Comparison of ENCODE assay signal across 19 cellular contexts in genomic region chr11:40030867-40031266, GRCh38.
DNase-seq lines count a peak whose midpoint lies in the region; ATAC-seq and TF ChIP-seq lines count a peak whose summit lies in the region.
"Had no signal": no experiment of that assay in that cellular context is flagged by ENCODE, and none has a peak within 500 bp of the region (broad histone marks: within the 10 kb centered on the region; RNA-seq: fewer than 3 reads in every experiment).

No MANE protein-coding gene starts in this region.

- H3K56ac ChIP-seq in H9 (ENCODE audit: insufficient read length, low read depth, low read length) = no peak overlapping the region

- no peak overlapping the region for H2AFZ ChIP-seq in H9 (ENCODE audit: low read length)
- no peak overlapping the region for H2AFZ ChIP-seq in neuronal stem cell (ENCODE audit: low read length)

- H2BK120ac ChIP-seq in H9 (ENCODE audit: low read depth, low read length, poor library complexity, severe bottlenecking) = no peak overlapping the region
- no peak overlapping the region for H2BK120ac ChIP-seq in neuronal stem cell (ENCODE audit: low read depth, low read length)

- H3K4me1 ChIP-seq in H9 (ENCODE audit: insufficient read depth, low read length) = peaks cover 6% of the 10 kb centered on the region; the same call in 1 of the 2 replicates
- no peaks in the 10 kb centered on the region for H3K4me1 ChIP-seq in endodermal cell (ENCODE audit: control insufficient read depth, insufficient read depth, low read length)
- peaks cover 0 to 2% of the 10 kb centered on the region in 2 donors for H3K4me1 ChIP-seq in neuronal stem cell (ENCODE audit: control insufficient read depth in 2 of 2, insufficient read depth in 1 of 2, low read depth in 1 of 2, low read length in 2 of 2)
- H3K4me1 ChIP-seq in aorta (ENCODE audit: control insufficient read depth in 1 of 2, insufficient read depth in 2 of 2, low read length in 2 of 2) = no peaks in the 10 kb centered on the region

- TF ChIP-seq CTCF in H9 (conservative IDR thresholded peaks at IDR 0.05) (no peak), endodermal cell (conservative IDR thresholded peaks at IDR 0.05) (no peak)

- H3K14ac ChIP-seq in H9 (ENCODE audit: insufficient read depth, low read length) (no peak overlapping the region), neuronal stem cell (ENCODE audit: low read length) (no peak overlapping the region)

- H2BK12ac ChIP-seq in H9 (ENCODE audit: insufficient read length, low read depth, low read length) (no peak overlapping the region), neuronal stem cell (ENCODE audit: low read length) (no peak overlapping the region)

- H3K9me3 Mint-ChIP-seq in H9 = peaks cover 4 to 11% of the 10 kb centered on the region in 2 experiments; a peak in 3 of 5 replicates
- H3K9me3 Mint-ChIP-seq in endodermal cell = peaks cover 30% of the 10 kb centered on the region
- peaks cover 13% of the 10 kb centered on the region for H3K9me3 Mint-ChIP-seq in activated T-cell treated with anti-CD3 and anti-CD28 coated beads, Interleukin-2, amount 50 U/mL, for 4 hours

- peak overlapping the region in 1 of 2 experiments; percentile 1; a peak in 1 of 5 replicates for H3K4me3 Mint-ChIP-seq in H9
- H3K4me3 Mint-ChIP-seq in endodermal cell = peak overlapping the region; percentile 16
- no peak overlapping the region for H3K4me3 Mint-ChIP-seq in activated T-cell treated with anti-CD3 and anti-CD28 coated beads, Interleukin-2, amount 50 U/mL, for 4 hours
- H3K4me3 Mint-ChIP-seq: CD8-positive, alpha-beta T cell; HFFc6 had no signal

- H3K27me3 Mint-ChIP-seq in H9 (ENCODE audit: low read depth) (no peaks in the 10 kb centered on the region), endodermal cell (ENCODE audit: insufficient read depth) (no peaks in the 10 kb centered on the region)
- no peaks in the 10 kb centered on the region for H3K27me3 Mint-ChIP-seq in activated T-cell treated with anti-CD3 and anti-CD28 coated beads, Interleukin-2, amount 50 U/mL, for 4 hours (ENCODE audit: low read depth)

- H3K79me1 ChIP-seq in H9 (ENCODE audit: insufficient read depth, low read depth, low read length, poor library complexity, severe bottlenecking) = no peaks in the 10 kb centered on the region
- H3K79me1 ChIP-seq in neuronal stem cell (ENCODE audit: low read depth, low read length) = peaks cover 1% of the 10 kb centered on the region

- H3K27me3 ChIP-seq in H9 (ENCODE audit: insufficient read depth, low read length) (no peaks in the 10 kb centered on the region), endodermal cell (ENCODE audit: control insufficient read depth, insufficient read depth, low read length, poor library complexity, severe bottlenecking) (no peaks in the 10 kb centered on the region), neuronal stem cell (ENCODE audit: control insufficient read depth in 3 of 3, insufficient read depth in 3 of 3, low read depth in 1 of 3, low read length in 3 of 3) (no peaks in the 10 kb centered on the region), aorta (ENCODE audit: control insufficient read depth in 1 of 2, insufficient read depth in 2 of 2, low read length in 1 of 2) (no peaks in the 10 kb centered on the region)
- H3K27me3 ChIP-seq: BLaER1 treated with 17β-estradiol and CSF1 and Interleukin-3, amounts not matched to agents 10 nM and 100 nM had no signal

- H3K27ac ChIP-seq in H9 (ENCODE audit: insufficient read length, low read depth, low read length) (no peak overlapping the region), endodermal cell (ENCODE audit: low read depth, low read length) (no peak overlapping the region), neuronal stem cell (replicated peaks; ENCODE audit: low read length) (no peak overlapping the region), aorta (ENCODE audit: low read depth in 1 of 2, low read length in 2 of 2) (no peak overlapping the region)
- H3K27ac ChIP-seq: BLaER1 treated with 17β-estradiol and CSF1 and Interleukin-3, amounts not matched to agents 10 nM and 100 nM had no signal

- no peak for ATAC-seq in activated T-cell treated with anti-CD3 and anti-CD28 coated beads, Interleukin-2, amount 50 U/mL, for 4 hours
- ATAC-seq in aorta (ENCODE audit: low FRiP score) (no peak), HG02798 (IDR thresholded peaks at IDR 0.05; ENCODE audit: poor library complexity, unreplicated experiment) (no peak)
- ATAC-seq: CD8-positive, alpha-beta T cell had no signal

- intact Hi-C loops in aorta (cut with DNase I) = no loop called here

- no peak overlapping the region for H3K23ac ChIP-seq in H9 (ENCODE audit: insufficient read length, low read depth, low read length)
- H3K23ac ChIP-seq in neuronal stem cell (ENCODE audit: low read depth, low read length, poor library complexity) = no peak overlapping the region

- H2BK5ac ChIP-seq in H9 (ENCODE audit: insufficient read length, low read length) (no peak overlapping the region), neuronal stem cell (ENCODE audit: low read length) (no peak overlapping the region)

- H4K8ac ChIP-seq in H9 (replicated peaks; ENCODE audit: insufficient read length, low read depth, low read length) = no peak overlapping the region
- H4K8ac ChIP-seq in neuronal stem cell (ENCODE audit: low read depth, low read length) = no peak overlapping the region

- H4K20me1 ChIP-seq in H9 (ENCODE audit: control insufficient read depth, insufficient read depth, insufficient read length) = no peaks in the 10 kb centered on the region
- H4K20me1 ChIP-seq: BLaER1 treated with 17β-estradiol and CSF1 and Interleukin-3, amounts not matched to agents 10 nM and 100 nM had no signal

- H3K9ac ChIP-seq in H9 (ENCODE audit: extremely low read depth, insufficient read length, low read length) (no peak overlapping the region), endodermal cell (ENCODE audit: extremely low read depth, low read length, poor library complexity, severe bottlenecking) (no peak overlapping the region), neuronal stem cell (ENCODE audit: low read depth, low read length, poor library complexity) (no peak overlapping the region)
- H3K9ac ChIP-seq: BLaER1 treated with 17β-estradiol and CSF1 and Interleukin-3, amounts not matched to agents 10 nM and 100 nM; SK-N-SH had no signal

- H2AK5ac ChIP-seq in H9 (ENCODE audit: insufficient read length, low read length) = no peak overlapping the region
- no peak overlapping the region for H2AK5ac ChIP-seq in neuronal stem cell (ENCODE audit: low read depth, low read length)

- H2BK15ac ChIP-seq in H9 (ENCODE audit: low read depth, low read length) (no peak overlapping the region), neuronal stem cell (ENCODE audit: low read length) (no peak overlapping the region)

- H3K36me3 Mint-ChIP-seq in H9 (ENCODE audit: insufficient read depth in 1 of 3, low read depth in 3 of 3) (peaks cover 1 to 5% (median 3%) of the 10 kb centered on the region in 3 experiments; a peak in 2 of 7 replicates), endodermal cell (ENCODE audit: low read depth) (peaks cover 9% of the 10 kb centered on the region)
- H3K36me3 Mint-ChIP-seq in activated T-cell treated with anti-CD3 and anti-CD28 coated beads, Interleukin-2, amount 50 U/mL, for 4 hours (ENCODE audit: insufficient read depth) = no peaks in the 10 kb centered on the region
- H3K36me3 Mint-ChIP-seq: CD8-positive, alpha-beta T cell had no signal

- H3K36me3 ChIP-seq in endodermal cell (ENCODE audit: control insufficient read depth, insufficient read depth, low read length) = no peaks in the 10 kb centered on the region
- no peaks in the 10 kb centered on the region for H3K36me3 ChIP-seq in neuronal stem cell (replicated peaks in 1 of 2; ENCODE audit: control insufficient read depth in 2 of 2, insufficient read depth in 2 of 2, low read length in 2 of 2)
- no peaks in the 10 kb centered on the region for H3K36me3 ChIP-seq in aorta (ENCODE audit: control insufficient read depth in 1 of 2, insufficient read depth in 2 of 2, low read length in 1 of 2)
- H3K36me3 ChIP-seq: BLaER1 treated with 17β-estradiol and CSF1 and Interleukin-3, amounts not matched to agents 10 nM and 100 nM had no signal

- H3K79me2 ChIP-seq in H9 (ENCODE audit: insufficient read depth, low read length) = no peaks in the 10 kb centered on the region

- no peak overlapping the region for H3K4me2 ChIP-seq in H9 (ENCODE audit: insufficient read depth, insufficient read length, low read length)
- no peak overlapping the region for H3K4me2 ChIP-seq in neuronal stem cell (ENCODE audit: insufficient read depth, low read length, poor library complexity, severe bottlenecking)
- H3K4me2 ChIP-seq: BLaER1 treated with 17β-estradiol and CSF1 and Interleukin-3, amounts not matched to agents 10 nM and 100 nM; SK-N-SH had no signal

- H3K4me3 ChIP-seq in endodermal cell (ENCODE audit: low read length) (peak overlapping the region; percentile 26), neuronal stem cell (ENCODE audit: low read length in 2 of 2) (no peak overlapping the region), aorta (ENCODE audit: low read length in 2 of 2) (no peak overlapping the region)
- H3K4me3 ChIP-seq: BLaER1 treated with 17β-estradiol and CSF1 and Interleukin-3, amounts not matched to agents 10 nM and 100 nM had no signal

- H3K4ac ChIP-seq in H9 (ENCODE audit: low read depth, low read length) (no peak overlapping the region), neuronal stem cell (ENCODE audit: low read length) (no peak overlapping the region)

- H3K9me3 ChIP-seq in H9 (ENCODE audit: control insufficient read depth, low read depth, low read length) (no peaks in the 10 kb centered on the region), endodermal cell (ENCODE audit: control insufficient read depth, low read length) (peaks cover 38% of the 10 kb centered on the region), neuronal stem cell (replicated peaks in 1 of 2; ENCODE audit: control insufficient read depth in 2 of 2, insufficient read depth in 1 of 2, low read depth in 1 of 2, low read length in 2 of 2) (no peaks in the 10 kb centered on the region), aorta (ENCODE audit: control insufficient read depth, low read length) (no peaks in the 10 kb centered on the region)
- H3K9me3 ChIP-seq: BLaER1 treated with 17β-estradiol and CSF1 and Interleukin-3, amounts not matched to agents 10 nM and 100 nM; SK-N-SH had no signal

- H4K5ac ChIP-seq in H9 (ENCODE audit: insufficient read length, low read depth, low read length) = no peak overlapping the region

- no peak overlapping the region for H3K18ac ChIP-seq in H9 (ENCODE audit: insufficient read length, low read depth, low read length)
- H3K18ac ChIP-seq in neuronal stem cell (ENCODE audit: low read length) = no peak overlapping the region

- H3T11ph ChIP-seq in H9 (ENCODE audit: low read length) = no peak overlapping the region

- no peaks in the 10 kb centered on the region for H3K23me2 ChIP-seq in H9 (ENCODE audit: insufficient read length, low read depth, low read length, poor library complexity, severe bottlenecking)

- H3K27ac Mint-ChIP-seq in H9 = peak overlapping the region in 2 of 3 experiments; percentile 60 to 72; a peak in 3 of 7 replicates
- peak overlapping the region; percentile 12 for H3K27ac Mint-ChIP-seq in endodermal cell
- H3K27ac Mint-ChIP-seq: CD8-positive, alpha-beta T cell; HFFc6 had no signal

- H3K4me1 Mint-ChIP-seq in H9 = peaks cover 42 to 51% of the 10 kb centered on the region in 2 experiments
- peaks cover 27% of the 10 kb centered on the region for H3K4me1 Mint-ChIP-seq in endodermal cell
- no peaks in the 10 kb centered on the region for H3K4me1 Mint-ChIP-seq in activated T-cell treated with anti-CD3 and anti-CD28 coated beads, Interleukin-2, amount 50 U/mL, for 4 hours (ENCODE audit: low read depth)

- H2BK20ac ChIP-seq in H9 (ENCODE audit: low read depth, low read length, poor library complexity, severe bottlenecking) = no peak overlapping the region

- peak; percentile 45 for DNase-seq in H9
- DNase-seq in endodermal cell = peak; percentile 58
- DNase-seq in iPS-NIHi11 (ENCODE audit: low spot score) = peak; percentile 15
- peak; percentile 15 for DNase-seq in neuronal stem cell (ENCODE audit: low spot score)
- DNase-seq in activated T-cell treated with anti-CD3 and anti-CD28 coated beads, Interleukin-2, amount 50 U/mL, for 4 hours = no peak
- no peak for DNase-seq in aorta
- no peak for DNase-seq in HT-29 (ENCODE audit: low spot score)
- DNase-seq: CD8-positive, alpha-beta T cell; DMS53; HFFc6; NCI-H1105; NCI-H2081; NCI-H2171 treated with DMSO at 0.1 percent for 48 hours; NCI-H446 treated with DMSO at 0.1 percent for 48 hours; NCI-H69; SHP77; SK-N-SH had no signal

- no CpG with 5 or more reads among the region's 2 CpGs for whole genome bisulfite sequencing in H9 (ENCODE audit: extremely low coverage, insufficient read length, low lambda C conversion rate)
- WGBS in endodermal cell (ENCODE audit: insufficient coverage in 1 of 2, insufficient read length in 1 of 2), 2 experiments = 45% methylated on average over 2 of the region's 2 CpGs; no CpG with 5 or more reads in 1 of the 2 experiments
- no CpG with 5 or more reads among the region's 2 CpGs for WGBS in neuronal stem cell (ENCODE audit: extremely low coverage in 2 of 2, insufficient read length in 2 of 2, insufficient replicate concordance in 1 of 2), 2 donors
- WGBS in aorta, 2 donors = 81 to 88% methylated on average over 2 of the region's 2 CpGs

- H4K91ac ChIP-seq in H9 (ENCODE audit: insufficient read length, low read depth, low read length) (no peak overlapping the region), neuronal stem cell (ENCODE audit: low read depth, low read length, poor library complexity) (no peak overlapping the region)

Comparison
In these comparisons a context has a peak if more than half of its experiments do, and no peak if none do; other contexts are left out.
1. DNase-seq: peak in H9 (single experiment), endodermal cell (single experiment), iPS-NIHi11 (single experiment) and neuronal stem cell (single experiment); none in activated T-cell treated with anti-CD3 and anti-CD28 coated beads, Interleukin-2, amount 50 U/mL, for 4 hours (single experiment), aorta (0 of 2) and HT-29 (single experiment).